ENCODE assay signal across 1 cellular context in the genomic region with DNA sequence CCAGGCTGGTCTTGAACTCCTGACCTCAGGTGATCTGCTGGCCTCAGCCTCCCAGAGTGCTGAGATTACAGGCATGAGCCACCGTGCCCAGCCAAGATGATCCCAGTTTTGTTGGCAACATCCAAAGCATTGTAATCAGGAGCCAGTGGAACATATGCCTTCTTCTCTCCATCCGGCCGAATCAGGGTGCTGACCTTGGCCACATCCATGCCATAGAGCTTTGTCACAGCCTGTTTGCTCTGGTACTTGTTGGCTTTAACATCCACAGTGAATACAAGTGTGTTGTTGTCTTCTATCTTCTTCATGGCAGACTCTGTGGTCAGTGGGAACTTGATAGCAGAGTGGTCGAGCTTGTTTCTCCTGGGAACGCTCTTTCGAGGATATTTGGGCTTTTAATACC.
TF ChIP-seq lines count a peak whose summit lies in the region.

No MANE protein-coding gene starts in this region.

TF ChIP-seq in H1, 55 proteins besides CTCF, POLR2A, EP300 and RAD21 (continued from another document):
- TF ChIP-seq CEBPB (IDR thresholded peaks at IDR 0.05; ENCODE audit: low read depth, low read length) (no peak), MAFK (IDR thresholded peaks at IDR 0.05; ENCODE audit: low read depth, low read length) (no peak), CTBP2 (IDR thresholded peaks at IDR 0.05; ENCODE audit: borderline replicate concordance, insufficient read depth, insufficient read length, low read length) (no peak), CREB1 (IDR thresholded peaks at IDR 0.05) (no peak), E2F6 (IDR thresholded peaks at IDR 0.05) (no peak)
TF ChIP-seq in H1: peak in this region for 0.
